ENCODE assay signal across 9 cellular contexts in the genomic region with DNA sequence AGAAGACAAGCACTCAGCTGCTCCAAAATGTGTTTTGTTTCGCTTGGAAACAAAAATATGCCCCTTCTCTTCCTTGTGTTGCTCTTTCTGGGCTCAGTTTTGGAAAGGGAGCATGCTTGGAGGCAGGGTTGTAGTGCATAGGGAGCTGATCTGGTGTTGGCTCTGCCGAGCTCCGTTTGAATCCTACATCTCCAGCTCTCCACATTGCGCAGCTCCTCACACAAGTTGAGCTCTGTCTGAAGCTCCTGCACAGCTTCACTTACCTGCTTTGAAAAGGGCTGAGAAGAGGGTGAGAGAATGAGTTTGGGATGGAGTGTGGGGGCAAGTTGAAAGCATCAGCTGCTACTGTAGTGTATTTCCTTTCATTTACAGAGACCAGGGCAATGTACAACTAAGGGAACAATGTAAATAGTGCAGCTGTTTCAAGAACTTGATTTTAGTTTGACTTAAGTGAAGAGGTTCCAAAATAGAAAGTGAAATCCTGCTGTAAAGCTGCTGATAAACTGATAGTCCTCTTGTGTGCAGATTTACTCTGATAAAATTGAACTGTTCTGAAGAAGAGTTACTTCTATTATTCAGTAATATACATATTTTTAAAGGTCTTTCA.
A peak's percentile ranks its signal among the peaks of the same experiment; 100 is the strongest.
DNase-seq lines count a peak whose midpoint lies in the region; ATAC-seq, FAIRE-seq and TF ChIP-seq lines count a peak whose summit lies in the region.
"Had no signal": no experiment of that assay in that cellular context is flagged by ENCODE, and none has a peak within 500 bp of the region (broad histone marks: within the 10 kb centered on the region; RNA-seq: fewer than 3 reads in every experiment).

No MANE protein-coding gene starts in this region.

- H3K4me1 ChIP-seq in Panc1 (ENCODE audit: control insufficient read depth, insufficient read depth, low read length) (peaks cover 6% of the 10 kb centered on the region; the same call in 1 of the 2 replicates), pancreas (no peaks in the 10 kb centered on the region)

- intact Hi-C loops in Panc1 (cut with micrococcal nuclease; ENCODE audit: unreplicated experiment) (no loop called here), pancreas (cut with DNase I) (no loop called here)

- CTCF ChIA-PET in Panc1 (lab: Charles Lee) = no interaction called here

- POLR2A ChIA-PET in Panc1 (lab: Charles Lee) = no interaction called here

- FAIRE-seq in pancreas (lab: Jason Lieb, UNC) = no peak

- H3K27me3 ChIP-seq in Panc1 (ENCODE audit: control insufficient read depth, insufficient read depth, low read length) (no peaks in the 10 kb centered on the region), pancreas (no peaks in the 10 kb centered on the region)

- DNase-seq in Panc1 (ENCODE audit: low read depth, low spot score) (no peak), omental fat pad (ENCODE audit: low spot score) (no peak), NCI-H2227 (lab: John Stamatoyannopoulos, UW; ENCODE audit: unreplicated experiment) (no peak), NCI-H524 (lab: John Stamatoyannopoulos, UW) (no peak), pancreas (no peak)
- no peak for DNase-seq in stimulated activated CD8-positive, alpha-beta memory T cell treated with anti-CD3 and anti-CD28 coated beads, Interleukin-4, amount 100 ng/mL, for 48 hours
- DNase-seq: NCI-H2171 treated with DMSO at 0.1 percent for 48 hours had no signal

- 83 to 88% methylated on average over 4 of the region's 4 CpGs for WGBS in pancreas, 2 donors

- in situ Hi-C loops in Panc1 (cut with HindIII; ENCODE audit: low pct_unique_long_range_greater_than_20kb, low sequenced_read_pairs) = no loop called here

- no TSS peak for BruUV-seq in Panc1 (replicated peaks; lab: Mats Ljungman, UMichigan)

- no peak overlapping the region for H3K4me3 ChIP-seq in Panc1 (ENCODE audit: low read depth in 2 of 2, low read length in 2 of 2)
- no peak overlapping the region for H3K4me3 ChIP-seq in pancreas

- TF ChIP-seq CTCF in Panc1 (IDR thresholded peaks at IDR 0.05) = no peak
- no peak for TF ChIP-seq CTCF in omental fat pad (IDR thresholded peaks at IDR 0.05)
- TF ChIP-seq CTCF in pancreas (IDR thresholded peaks at IDR 0.05) = no peak

- ATAC-seq in GM18907 (IDR thresholded peaks at IDR 0.05; ENCODE audit: unreplicated experiment) (peak; percentile 56), HG02623 (IDR thresholded peaks at IDR 0.05; ENCODE audit: unreplicated experiment) (peak; percentile 49), Panc1 (0 out of 2 replicates have a peak, but pooled peaks have one; percentile 26), omental fat pad (ENCODE audit: low FRiP score) (peak; percentile 44), pancreas (no peak)

- no peaks in the 10 kb centered on the region for H3K9me3 ChIP-seq in Panc1 (ENCODE audit: control insufficient read depth, insufficient read depth, low read depth, low read length)
- no peaks in the 10 kb centered on the region for H3K9me3 ChIP-seq in pancreas

- H3K27ac ChIP-seq in Panc1 (ENCODE audit: low read length) (no peak overlapping the region), pancreas (no peak overlapping the region)

- H3K36me3 ChIP-seq in Panc1 (ENCODE audit: control insufficient read depth, insufficient read depth, low read length) (no peaks in the 10 kb centered on the region; the same call in 1 of the 2 replicates), pancreas (no peaks in the 10 kb centered on the region)

Comparison
In these comparisons a context has a peak if more than half of its experiments do, and no peak if none do; other contexts are left out.
1. ATAC-seq: peak in GM18907 (single experiment), HG02623 (single experiment), Panc1 (single experiment) and omental fat pad (single experiment); none in pancreas (0 of 4).